ENCODE assay signal across 1 cellular context in genomic region chr22:39139933-39140332, GRCh38.
TF ChIP-seq lines count a peak whose summit lies in the region.

No MANE protein-coding gene starts in this region.

TF ChIP-seq in IMR-90, 13 proteins besides CTCF, POLR2A, EP300 and RAD21 (continued from another document):
- TF ChIP-seq MAFK (IDR thresholded peaks at IDR 0.05; ENCODE audit: low read depth, low read length) (no peak), MAZ (IDR thresholded peaks at IDR 0.05; ENCODE audit: borderline replicate concordance, low read depth, low read length) (no peak), RFX5 (IDR thresholded peaks at IDR 0.05; ENCODE audit: low read depth, low read length) (no peak), NFE2L2 (IDR thresholded peaks at IDR 0.05; ENCODE audit: low read depth, low read length) (no peak), CEBPB (IDR thresholded peaks at IDR 0.05; ENCODE audit: low read depth, low read length) (no peak), MXI1 (IDR thresholded peaks at IDR 0.05; ENCODE audit: borderline replicate concordance, low read depth, low read length) (no peak), CHD1 (IDR thresholded peaks at IDR 0.05; ENCODE audit: low read depth, low read length) (no peak), FOS (IDR thresholded peaks at IDR 0.05; ENCODE audit: low read depth, low read length) (no peak), USF2 (IDR thresholded peaks at IDR 0.05; ENCODE audit: low read depth, low read length) (no peak)
TF ChIP-seq in IMR-90: peak in this region for 0.
